In genomic region chr1:59560807-59561450, GRCh38 we compare ENCODE assay signal across 14 cellular contexts.
DNase-seq lines count a peak whose midpoint lies in the region; ATAC-seq and TF ChIP-seq lines count a peak whose summit lies in the region.
"Had no signal": no experiment of that assay in that cellular context is flagged by ENCODE, and none has a peak within 500 bp of the region (broad histone marks: within the 10 kb centered on the region; RNA-seq: fewer than 3 reads in every experiment).

No MANE protein-coding gene starts in this region.

- no peak overlapping the region for H3K4me3 ChIP-seq in spleen
- H3K4me3 ChIP-seq: heart right ventricle, lung, thoracic aorta had no signal

- peaks cover 0 to 5% (median 0%) of the 10 kb centered on the region in 6 donors for H3K4me1 ChIP-seq in spleen

- DNase-seq in HT1080 (ENCODE audit: low read depth) (peak; percentile 66), natural killer cell (no peak), DMS79 treated with DMSO at 0.1 percent for 48 hours (lab: John Stamatoyannopoulos, UW) (no peak), spleen (no peak), NAMALWA (ENCODE audit: low spot score) (no peak)
- DNase-seq: DMS153, heart right ventricle, NCI-H1092, NCI-H82 had no signal

- peaks cover 15 to 17% of the 10 kb centered on the region in 2 donors for H3K4me1 Mint-ChIP-seq in natural killer cell

- no peak overlapping the region for H3K4me3 Mint-ChIP-seq in natural killer cell

- H3K9me3 ChIP-seq in spleen = peaks cover 0 to 34% (median 25%) of the 10 kb centered on the region in 8 donors
- H3K9me3 ChIP-seq: thoracic aorta had no signal

- no peaks in the 10 kb centered on the region for H3K27me3 Mint-ChIP-seq in natural killer cell (ENCODE audit: low read depth in 2 of 2)
- H3K27me3 Mint-ChIP-seq: progenitor cell of endocrine pancreas had no signal

- intact Hi-C loops in natural killer cell (cut with micrococcal nuclease) = no loop called here
- intact Hi-C loops in spleen (cut with DNase I; ENCODE audit: low total_unique reads) = no loop called here

- peaks cover 10% of the 10 kb centered on the region for H3K36me3 Mint-ChIP-seq in natural killer cell

- TF ChIP-seq POLR2A in spleen (IDR thresholded peaks at IDR 0.05) = no peak

- peak overlapping the region in 1 of 2 donors; percentile 48 for H3K27ac Mint-ChIP-seq in natural killer cell
- H3K27ac Mint-ChIP-seq: progenitor cell of endocrine pancreas had no signal

- peaks cover 0 to 22% (median 0%) of the 10 kb centered on the region in 6 donors for H3K36me3 ChIP-seq in spleen
- H3K36me3 ChIP-seq: thoracic aorta had no signal

- TF ChIP-seq CTCF in natural killer cell (IDR thresholded peaks at IDR 0.05) (no peak), spleen (IDR thresholded peaks at IDR 0.05 in 8 of 11, conservative IDR thresholded peaks at IDR 0.05 in 3 of 11) (no peak)

- H3K27me3 ChIP-seq in spleen (replicated peaks in 1 of 7) = no peaks in the 10 kb centered on the region
- H3K27me3 ChIP-seq: heart right ventricle had no signal

- 70 to 87% (median 84%) methylated on average over 6 of the region's 6 CpGs for WGBS in spleen, 5 donors

- no peak overlapping the region for H3K27ac ChIP-seq in spleen
- H3K27ac ChIP-seq: heart right ventricle, thoracic aorta had no signal

- peaks cover 5 to 13% of the 10 kb centered on the region in 2 donors for H3K9me3 Mint-ChIP-seq in natural killer cell

- ATAC-seq in GM19324 (IDR thresholded peaks at IDR 0.05; ENCODE audit: low FRiP score, unreplicated experiment) = peak; percentile 51
- ATAC-seq in HG02678 (IDR thresholded peaks at IDR 0.05; ENCODE audit: unreplicated experiment) = peak; percentile 81
- ATAC-seq in natural killer cell = peak in 2 of 3 donors; percentile 44 to 60
- ATAC-seq: heart right ventricle had no signal
